ENCODE assay signal across 1 cellular context in genomic region chr7:55189878-55190436, GRCh38.
TF ChIP-seq lines count a peak whose summit lies in the region.

No MANE protein-coding gene starts in this region.

TF ChIP-seq in HepG2, 621 proteins besides CTCF, POLR2A, EP300 and RAD21:
- TF ChIP-seq HNF1B (CRISPR knock-in tag; IDR thresholded peaks at IDR 0.05), result no peak
- TF ChIP-seq KLF13 (CRISPR knock-in tag; IDR thresholded peaks at IDR 0.05), result no peak
- TF ChIP-seq, protein P1, sequence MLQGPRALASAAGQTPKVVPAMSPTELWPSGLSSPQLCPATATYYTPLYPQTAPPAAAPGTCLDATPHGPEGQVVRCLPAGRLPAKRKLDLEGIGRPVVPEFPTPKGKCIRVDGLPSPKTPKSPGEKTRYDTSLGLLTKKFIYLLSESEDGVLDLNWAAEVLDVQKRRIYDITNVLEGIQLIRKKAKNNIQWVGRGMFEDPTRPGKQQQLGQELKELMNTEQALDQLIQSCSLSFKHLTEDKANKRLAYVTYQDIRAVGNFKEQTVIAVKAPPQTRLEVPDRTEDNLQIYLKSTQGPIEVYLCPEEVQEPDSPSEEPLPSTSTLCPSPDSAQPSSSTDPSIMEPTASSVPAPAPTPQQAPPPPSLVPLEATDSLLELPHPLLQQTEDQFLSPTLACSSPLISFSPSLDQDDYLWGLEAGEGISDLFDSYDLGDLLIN (CRISPR knock-in tag; IDR thresholded peaks at IDR 0.05; ENCODE audit: borderline replicate concordance), result no peak
- TF ChIP-seq CCAR2 (optimal IDR thresholded peaks at IDR 0.05; ENCODE audit: low read depth, low read length), result no peak
- TF ChIP-seq ZNF34 (CRISPR knock-in tag; IDR thresholded peaks at IDR 0.05; ENCODE audit: borderline replicate concordance), result no peak
- TF ChIP-seq NFYC (CRISPR knock-in tag; IDR thresholded peaks at IDR 0.05), result no peak
- TF ChIP-seq CAMTA2 (CRISPR knock-in tag; IDR thresholded peaks at IDR 0.05; ENCODE audit: borderline replicate concordance), result no peak
- TF ChIP-seq YEATS2 (CRISPR knock-in tag; IDR thresholded peaks at IDR 0.05; ENCODE audit: borderline replicate concordance), result no peak
- no peak for TF ChIP-seq MEIS2 (CRISPR knock-in tag; IDR thresholded peaks at IDR 0.05)
- TF ChIP-seq, protein P2, sequence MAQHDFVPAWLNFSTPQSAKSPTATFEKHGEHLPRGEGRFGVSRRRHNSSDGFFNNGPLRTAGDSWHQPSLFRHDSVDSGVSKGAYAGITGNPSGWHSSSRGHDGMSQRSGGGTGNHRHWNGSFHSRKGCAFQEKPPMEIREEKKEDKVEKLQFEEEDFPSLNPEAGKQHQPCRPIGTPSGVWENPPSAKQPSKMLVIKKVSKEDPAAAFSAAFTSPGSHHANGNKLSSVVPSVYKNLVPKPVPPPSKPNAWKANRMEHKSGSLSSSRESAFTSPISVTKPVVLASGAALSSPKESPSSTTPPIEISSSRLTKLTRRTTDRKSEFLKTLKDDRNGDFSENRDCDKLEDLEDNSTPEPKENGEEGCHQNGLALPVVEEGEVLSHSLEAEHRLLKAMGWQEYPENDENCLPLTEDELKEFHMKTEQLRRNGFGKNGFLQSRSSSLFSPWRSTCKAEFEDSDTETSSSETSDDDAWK (CRISPR knock-in tag; IDR thresholded peaks at IDR 0.05), result no peak
- no peak for TF ChIP-seq ZNF496 (CRISPR knock-in tag; IDR thresholded peaks at IDR 0.05; ENCODE audit: insufficient replicate concordance)
- no peak for TF ChIP-seq BHLHE40 (IDR thresholded peaks at IDR 0.05; ENCODE audit: low read length)
- TF ChIP-seq, protein P3, sequence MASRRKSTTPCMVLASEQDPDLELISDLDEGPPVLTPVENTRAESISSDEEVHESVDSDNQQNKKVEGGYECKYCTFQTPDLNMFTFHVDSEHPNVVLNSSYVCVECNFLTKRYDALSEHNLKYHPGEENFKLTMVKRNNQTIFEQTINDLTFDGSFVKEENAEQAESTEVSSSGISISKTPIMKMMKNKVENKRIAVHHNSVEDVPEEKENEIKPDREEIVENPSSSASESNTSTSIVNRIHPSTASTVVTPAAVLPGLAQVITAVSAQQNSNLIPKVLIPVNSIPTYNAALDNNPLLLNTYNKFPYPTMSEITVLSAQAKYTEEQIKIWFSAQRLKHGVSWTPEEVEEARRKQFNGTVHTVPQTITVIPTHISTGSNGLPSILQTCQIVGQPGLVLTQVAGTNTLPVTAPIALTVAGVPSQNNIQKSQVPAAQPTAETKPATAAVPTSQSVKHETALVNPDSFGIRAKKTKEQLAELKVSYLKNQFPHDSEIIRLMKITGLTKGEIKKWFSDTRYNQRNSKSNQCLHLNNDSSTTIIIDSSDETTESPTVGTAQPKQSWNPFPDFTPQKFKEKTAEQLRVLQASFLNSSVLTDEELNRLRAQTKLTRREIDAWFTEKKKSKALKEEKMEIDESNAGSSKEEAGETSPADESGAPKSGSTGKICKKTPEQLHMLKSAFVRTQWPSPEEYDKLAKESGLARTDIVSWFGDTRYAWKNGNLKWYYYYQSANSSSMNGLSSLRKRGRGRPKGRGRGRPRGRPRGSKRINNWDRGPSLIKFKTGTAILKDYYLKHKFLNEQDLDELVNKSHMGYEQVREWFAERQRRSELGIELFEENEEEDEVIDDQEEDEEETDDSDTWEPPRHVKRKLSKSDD (CRISPR knock-in tag; IDR thresholded peaks at IDR 0.05; ENCODE audit: low read depth), result no peak
- no peak for TF ChIP-seq ZNF782 (CRISPR knock-in tag; IDR thresholded peaks at IDR 0.05; ENCODE audit: borderline replicate concordance)
- no peak for TF ChIP-seq HINFP (CRISPR knock-in tag; IDR thresholded peaks at IDR 0.05; ENCODE audit: low read depth)
- no peak for TF ChIP-seq ATAD3A (CRISPR knock-in tag; IDR thresholded peaks at IDR 0.05)
